ENCODE assay signal across 8 cellular contexts in the genomic region with DNA sequence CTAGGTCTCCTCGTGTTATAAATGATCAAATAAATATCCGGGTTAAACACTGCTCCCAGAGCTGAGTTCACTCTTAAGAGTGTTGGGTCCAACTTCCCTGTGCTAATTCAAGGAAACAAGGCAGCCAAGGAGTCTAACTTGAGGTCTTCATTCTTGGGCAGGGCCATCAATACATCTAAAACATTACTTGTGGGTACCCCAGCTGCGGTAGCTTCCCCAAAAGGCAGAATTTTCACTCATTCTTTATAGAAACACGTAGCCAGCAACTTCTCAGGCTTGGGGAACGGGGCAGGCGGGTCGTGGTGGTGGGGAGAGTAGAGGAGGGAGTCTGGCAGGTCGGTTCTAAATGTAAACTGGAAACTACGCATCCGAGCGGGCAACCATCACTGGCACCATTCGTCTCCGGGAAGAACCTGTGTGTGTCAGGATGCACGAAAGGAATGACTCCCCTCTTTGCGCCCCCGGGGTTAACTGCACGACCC. TPM values are rescaled to one million over a fixed set of nuclear protein-coding genes. Genes with fewer than 3 reads are reported as not detected.
DNase-seq lines count a peak whose midpoint lies in the region; ATAC-seq and TF ChIP-seq lines count a peak whose summit lies in the region.

No MANE protein-coding gene starts in this region.

- H3K4me2 ChIP-seq in parathyroid adenoma (ENCODE audit: low read length) = peak overlapping the region; percentile 86

- no peaks in the 10 kb centered on the region for H3K9me3 Mint-ChIP-seq in IgD-negative memory B cell
- H3K9me3 Mint-ChIP-seq in activated T-helper 1 cell treated with anti-CD3 and anti-CD28 coated beads, Interleukin-12 subunit alpha, Interleukin-12 subunit beta, Interleukin-2, Interleukin-4 antibody, amounts not matched to agents 30 ng/mL and 10 ng/mL and 1 ng/mL, durations not matched to agents 14 hours and 24 hours and 36 hours = no peaks in the 10 kb centered on the region

- no peak for DNase-seq in activated T-helper 1 cell treated with anti-CD3 and anti-CD28 coated beads, Interleukin-12 subunit alpha, Interleukin-12 subunit beta, Interleukin-2, Interleukin-4 antibody, amounts not matched to agents 30 ng/mL and 10 ng/mL and 1 ng/mL, durations not matched to agents 14 hours and 24 hours and 36 hours (ENCODE audit: low spot score)
- no peak for DNase-seq in Right ventricle myocardium superior
- DNase-seq in 8988T = no peak
- no peak for DNase-seq in mucosa of gallbladder (ENCODE audit: low spot score)

- peaks cover 23% of the 10 kb centered on the region for H3K79me2 ChIP-seq in parathyroid adenoma

- peak overlapping the region; percentile 93 to 98 (median 95) for H3K27ac Mint-ChIP-seq in IgD-negative memory B cell
- H3K27ac Mint-ChIP-seq in activated T-helper 1 cell treated with anti-CD3 and anti-CD28 coated beads, Interleukin-12 subunit alpha, Interleukin-12 subunit beta, Interleukin-2, Interleukin-4 antibody, amounts not matched to agents 30 ng/mL and 10 ng/mL and 1 ng/mL, durations not matched to agents 14 hours and 24 hours and 36 hours = peak overlapping the region; percentile 87

- H2AFZ ChIP-seq in parathyroid adenoma = peak overlapping the region; percentile 98

- H3K4me1 ChIP-seq in ES-I3 (ENCODE audit: insufficient read depth, low read length) = no peaks in the 10 kb centered on the region
- peaks cover 8% of the 10 kb centered on the region for H3K4me1 ChIP-seq in parathyroid adenoma

- H3K36me3 ChIP-seq in ES-I3 (ENCODE audit: insufficient read depth, low read length) (no peaks in the 10 kb centered on the region), parathyroid adenoma (ENCODE audit: control insufficient read depth, insufficient read depth, low read length) (no peaks in the 10 kb centered on the region)

- H3K27ac ChIP-seq in parathyroid adenoma = peak overlapping the region; percentile 93

- peaks cover 23 to 41% (median 27%) of the 10 kb centered on the region in 3 donors for H3K4me1 Mint-ChIP-seq in IgD-negative memory B cell
- H3K4me1 Mint-ChIP-seq in activated T-helper 1 cell treated with anti-CD3 and anti-CD28 coated beads, Interleukin-12 subunit alpha, Interleukin-12 subunit beta, Interleukin-2, Interleukin-4 antibody, amounts not matched to agents 30 ng/mL and 10 ng/mL and 1 ng/mL, durations not matched to agents 14 hours and 24 hours and 36 hours (ENCODE audit: low read depth) = peaks cover 48% of the 10 kb centered on the region

- H3K27me3 Mint-ChIP-seq in IgD-negative memory B cell = no peaks in the 10 kb centered on the region
- peaks cover 4% of the 10 kb centered on the region for H3K27me3 Mint-ChIP-seq in activated T-helper 1 cell treated with anti-CD3 and anti-CD28 coated beads, Interleukin-12 subunit alpha, Interleukin-12 subunit beta, Interleukin-2, Interleukin-4 antibody, amounts not matched to agents 30 ng/mL and 10 ng/mL and 1 ng/mL, durations not matched to agents 14 hours and 24 hours and 36 hours (ENCODE audit: insufficient read depth)

- peak overlapping the region; percentile 92 for H3K4me3 ChIP-seq in parathyroid adenoma (ENCODE audit: low read depth, low read length)

- peak overlapping the region; percentile 87 to 99 (median 93) for H3K4me3 Mint-ChIP-seq in IgD-negative memory B cell
- H3K4me3 Mint-ChIP-seq in activated T-helper 1 cell treated with anti-CD3 and anti-CD28 coated beads, Interleukin-12 subunit alpha, Interleukin-12 subunit beta, Interleukin-2, Interleukin-4 antibody, amounts not matched to agents 30 ng/mL and 10 ng/mL and 1 ng/mL, durations not matched to agents 14 hours and 24 hours and 36 hours = peak overlapping the region; percentile 84

- intact Hi-C loops in activated T-helper 1 cell treated with anti-CD3 and anti-CD28 coated beads, Interleukin-12 subunit alpha, Interleukin-12 subunit beta, Interleukin-2, Interleukin-4 antibody, amounts not matched to agents 30 ng/mL and 10 ng/mL and 1 ng/mL, durations not matched to agents 14 hours and 24 hours and 36 hours (cut with micrococcal nuclease) = loop anchor here (2.0 to 5.0 kb wide), 5 partner anchors 109 to 1959 kb away; a partner anchor contains a TSS
- intact Hi-C loops in Right ventricle myocardium superior (cut with DNase I) = no loop called here

- H3K9ac ChIP-seq in ES-I3 (ENCODE audit: low read depth, low read length) (peak overlapping the region; percentile 97), parathyroid adenoma (peak overlapping the region; percentile 61)

- H3K27me3 ChIP-seq in parathyroid adenoma (ENCODE audit: control insufficient read depth, insufficient read depth, low read length) = no peaks in the 10 kb centered on the region

- H3K36me3 Mint-ChIP-seq in IgD-negative memory B cell = no peaks in the 10 kb centered on the region
- H3K36me3 Mint-ChIP-seq in activated T-helper 1 cell treated with anti-CD3 and anti-CD28 coated beads, Interleukin-12 subunit alpha, Interleukin-12 subunit beta, Interleukin-2, Interleukin-4 antibody, amounts not matched to agents 30 ng/mL and 10 ng/mL and 1 ng/mL, durations not matched to agents 14 hours and 24 hours and 36 hours (ENCODE audit: low read depth) = peaks cover 6% of the 10 kb centered on the region

- no peak for TF ChIP-seq CTCF in parathyroid adenoma (IDR thresholded peaks at IDR 0.05)

- peak; percentile 24 for ATAC-seq in Right ventricle myocardium superior (ENCODE audit: poor library complexity)
- ATAC-seq in GM19328 (IDR thresholded peaks at IDR 0.05; ENCODE audit: unreplicated experiment) = no peak

- H3K9me3 ChIP-seq in ES-I3 (ENCODE audit: control insufficient read depth, insufficient read depth, low read length) (no peaks in the 10 kb centered on the region), parathyroid adenoma (ENCODE audit: control insufficient read depth, low read length) (no peaks in the 10 kb centered on the region)

RNA-seq across cellular contexts. Expression of a gene that starts 0.7 kb away (rescaled TPM):
- polyA plus RNA-seq in IgD-negative memory B cell = 78.5 TPM
- 58.8 and 64.9 TPM in 2 replicates for total RNA-seq in activated T-helper 1 cell treated with anti-CD3 and anti-CD28 coated beads, Interleukin-12 subunit alpha, Interleukin-12 subunit beta, Interleukin-2, Interleukin-4 antibody, amounts not matched to agents 30 ng/mL and 10 ng/mL and 1 ng/mL, durations not matched to agents 14 hours and 24 hours and 36 hours
- total RNA-seq in Right ventricle myocardium superior = 47.4 TPM
- 72.1 TPM for total RNA-seq in mucosa of gallbladder

RNA-seq across cellular contexts. Expression of a gene that starts 53.7 kb away (rescaled TPM):
- polyA plus RNA-seq in IgD-negative memory B cell = 0.31 TPM
- not detected in 2 replicates for total RNA-seq in activated T-helper 1 cell treated with anti-CD3 and anti-CD28 coated beads, Interleukin-12 subunit alpha, Interleukin-12 subunit beta, Interleukin-2, Interleukin-4 antibody, amounts not matched to agents 30 ng/mL and 10 ng/mL and 1 ng/mL, durations not matched to agents 14 hours and 24 hours and 36 hours
- total RNA-seq in Right ventricle myocardium superior (2.5 TPM), mucosa of gallbladder (11.5 TPM)
